15 cellular contexts compared by ENCODE assay signal in the genomic region with DNA sequence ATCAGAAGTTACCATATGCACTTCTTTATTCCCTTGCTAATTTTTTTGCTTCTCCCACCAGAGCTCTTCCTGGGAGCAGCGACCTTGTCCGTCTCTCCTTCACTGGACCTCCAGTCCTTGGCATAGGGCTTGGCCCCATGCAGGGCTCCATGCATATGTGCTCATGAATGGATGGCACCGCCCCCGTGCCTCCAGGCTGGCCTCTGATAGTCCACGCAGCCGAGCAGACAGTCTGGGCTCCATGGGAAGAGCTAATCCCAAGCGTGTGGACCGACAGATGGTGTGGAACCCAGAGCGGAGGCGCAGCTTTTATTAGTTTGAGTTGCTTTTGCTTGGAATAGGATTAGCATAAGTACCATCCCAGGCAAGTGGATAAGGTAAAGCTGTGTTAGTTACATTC. TPM values are rescaled to one million over a fixed set of nuclear protein-coding genes. Genes with fewer than 3 reads are reported as not detected.
"Had no signal": no experiment of that assay in that cellular context is flagged by ENCODE, and none has a peak within 500 bp of the region (broad histone marks: within the 10 kb centered on the region; RNA-seq: fewer than 3 reads in every experiment).

No MANE protein-coding gene starts in this region.

- H3K27me3 ChIP-seq: esophagus squamous epithelium, left lung, ovary had no signal

- H3K36me3 Mint-ChIP-seq: activated naive CD4-positive, alpha-beta T cell treated with anti-CD3 and anti-CD28 coated beads, Interleukin-2, amount 50 U/mL, for 72 hours had no signal

- H3K27ac Mint-ChIP-seq: activated naive CD4-positive, alpha-beta T cell treated with anti-CD3 and anti-CD28 coated beads, Interleukin-2, amount 50 U/mL, for 72 hours; activated T-cell treated with anti-CD3 and anti-CD28 coated beads, Interleukin-2, amount 50 U/mL, for 24 hours; stimulated activated naive CD8-positive, alpha-beta T cell treated with anti-CD3 and anti-CD28 coated beads, Interleukin-15, amount 100 ng/mL, for 72 hours; T-cell had no signal

- H3K27ac ChIP-seq: esophagus squamous epithelium, left lung, ovary had no signal

- H3K4me1 Mint-ChIP-seq: stimulated activated naive CD8-positive, alpha-beta T cell treated with anti-CD3 and anti-CD28 coated beads, Interleukin-15, amount 100 ng/mL, for 72 hours; T-cell had no signal

- ATAC-seq: activated naive CD4-positive, alpha-beta T cell treated with anti-CD3 and anti-CD28 coated beads, Interleukin-2, amount 50 U/mL, for 72 hours; left lung; stimulated activated naive CD8-positive, alpha-beta T cell treated with anti-CD3 and anti-CD28 coated beads, Interleukin-15, amount 100 ng/mL, for 72 hours; T-cell had no signal

- H3K9me3 Mint-ChIP-seq: activated naive CD4-positive, alpha-beta T cell treated with anti-CD3 and anti-CD28 coated beads, Interleukin-2, amount 50 U/mL, for 72 hours; activated T-cell treated with anti-CD3 and anti-CD28 coated beads, Interleukin-2, amount 50 U/mL, for 24 hours; stimulated activated naive CD8-positive, alpha-beta T cell treated with anti-CD3 and anti-CD28 coated beads, Interleukin-15, amount 100 ng/mL, for 72 hours; T-cell had no signal

- H3K4me3 Mint-ChIP-seq: activated T-cell treated with anti-CD3 and anti-CD28 coated beads, Interleukin-2, amount 50 U/mL, for 24 hours; stimulated activated naive CD8-positive, alpha-beta T cell treated with anti-CD3 and anti-CD28 coated beads, Interleukin-15, amount 100 ng/mL, for 72 hours; T-cell had no signal

- DNase-seq: activated CD4-positive, alpha-beta T cell treated with anti-CD3 and anti-CD28 coated beads for 4 hours; activated effector memory CD4-positive, alpha-beta T cell treated with anti-CD3 and anti-CD28 coated beads, Interleukin-2, amount 50 U/mL, for 16 hours; activated T-cell treated with anti-CD3 and anti-CD28 coated beads, Interleukin-2, amount 50 U/mL, for 24 hours; esophagus squamous epithelium; foreskin fibroblast; left lung; mesendoderm; ovary; stimulated activated CD4-positive, alpha-beta T cell treated with anti-CD3 and anti-CD28 coated beads, Interleukin-4, amount 100 ng/mL, for 4 hours; stimulated activated naive CD8-positive, alpha-beta T cell treated with anti-CD3 and anti-CD28 coated beads, Interleukin-15, amount 100 ng/mL, for 72 hours; T-cell; T1000 had no signal

- H3K9me3 ChIP-seq: esophagus squamous epithelium, left lung, ovary had no signal

- H3K4me1 ChIP-seq: esophagus squamous epithelium, left lung had no signal

- H3K27me3 Mint-ChIP-seq: activated T-cell treated with anti-CD3 and anti-CD28 coated beads, Interleukin-2, amount 50 U/mL, for 24 hours; stimulated activated naive CD8-positive, alpha-beta T cell treated with anti-CD3 and anti-CD28 coated beads, Interleukin-15, amount 100 ng/mL, for 72 hours; T-cell had no signal

RNA-seq across cellular contexts. Expression of a gene that starts 41.8 kb away (rescaled TPM):
- total RNA-seq: renal cortical epithelial cell, urinary bladder had no signal
